14 cellular contexts compared by ENCODE assay signal in the genomic region with DNA sequence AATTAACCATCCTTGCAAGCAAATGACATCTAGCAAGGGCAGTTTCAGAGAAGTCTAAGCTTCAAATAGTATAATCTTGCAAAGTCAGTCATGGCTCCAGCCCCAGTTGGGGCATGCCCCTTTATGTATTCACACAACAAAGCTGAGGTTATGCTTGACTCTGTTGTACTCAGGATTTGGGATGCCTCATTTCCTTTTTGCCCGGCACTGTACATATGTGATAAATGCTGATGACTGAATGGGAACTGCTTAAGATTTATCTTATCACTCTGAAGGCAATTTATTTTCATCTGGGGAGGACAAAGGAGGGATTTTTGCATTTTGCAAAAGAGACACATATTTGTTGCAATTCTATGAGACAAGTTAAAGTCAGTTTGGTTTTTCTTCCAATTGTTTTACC.
DNase-seq lines count a peak whose midpoint lies in the region; ATAC-seq and TF ChIP-seq lines count a peak whose summit lies in the region.
"Had no signal": no experiment of that assay in that cellular context is flagged by ENCODE, and none has a peak within 500 bp of the region (broad histone marks: within the 10 kb centered on the region; RNA-seq: fewer than 3 reads in every experiment).

No MANE protein-coding gene starts in this region.

- DNase-seq in Daoy (ENCODE audit: low read depth): peak; percentile 51
- DNase-seq in NCI-H226: peak; percentile 63
- DNase-seq in cerebellar cortex (ENCODE audit: low spot score): peak; percentile 24
- no peak for DNase-seq in mesenchymal stem cell
- DNase-seq in NCI-H128 (lab: John Stamatoyannopoulos, UW; ENCODE audit: unreplicated experiment): no peak
- DNase-seq in effector CD8-positive, alpha-beta T cell (lab: John Stamatoyannopoulos, UW): no peak
- DNase-seq in body of pancreas: no peak
- DNase-seq: activated CD4-positive, alpha-beta T cell treated with anti-CD3 and anti-CD28 coated beads, Interleukin-2, amount 10 ng/mL, durations not matched to agents 7 days and 5 days; activated CD8-positive, alpha-beta memory T cell treated with anti-CD3 and anti-CD28 coated beads, Interleukin-2, amount 50 U/mL, for 4 hours; activated effector memory CD4-positive, alpha-beta T cell treated with anti-CD3 and anti-CD28 coated beads, Interleukin-2, amount 50 U/mL, for 16 hours; natural killer cell; NCI-H2081; stimulated activated CD4-positive, alpha-beta T cell treated with anti-CD3 and anti-CD28 coated beads, Interleukin-4, amount 100 ng/mL, for 24 hours had no signal

- no peak overlapping the region for H2AK5ac ChIP-seq in mesenchymal stem cell (ENCODE audit: low read length, severe bottlenecking)

- H3K9ac ChIP-seq in mesenchymal stem cell (ENCODE audit: low read length): peak overlapping the region; percentile 45

- H3K4me3 ChIP-seq in mesenchymal stem cell (ENCODE audit: insufficient read depth in 1 of 2, low read depth in 1 of 2, low read length in 2 of 2) (peak overlapping the region in 1 of 2 experiments; percentile 9), body of pancreas (no peak overlapping the region)

- no peak overlapping the region for H4K8ac ChIP-seq in mesenchymal stem cell (ENCODE audit: low read length)

- peak overlapping the region; percentile 84 for H3K27ac ChIP-seq in mesenchymal stem cell (ENCODE audit: low read length, poor library complexity, severe bottlenecking)
- no peak overlapping the region for H3K27ac ChIP-seq in body of pancreas

- peak overlapping the region; percentile 37 for H2BK5ac ChIP-seq in mesenchymal stem cell (ENCODE audit: low read depth, low read length, poor library complexity, severe bottlenecking)

- no peak for TF ChIP-seq POLR2A in body of pancreas (IDR thresholded peaks at IDR 0.05)

- H3K27me3 ChIP-seq in mesenchymal stem cell (ENCODE audit: control insufficient read depth in 1 of 2, insufficient read depth in 1 of 2, low read length in 2 of 2) (no peaks in the 10 kb centered on the region), body of pancreas (no peaks in the 10 kb centered on the region)

- intact Hi-C loops in body of pancreas (cut with DNase I): no loop called here

- H3K18ac ChIP-seq in mesenchymal stem cell (ENCODE audit: low read depth in 1 of 2, low read length in 2 of 2): no peak overlapping the region

- no peak overlapping the region for H2BK12ac ChIP-seq in mesenchymal stem cell (ENCODE audit: low read length in 2 of 2)

- no peak overlapping the region for H3K4ac ChIP-seq in mesenchymal stem cell (ENCODE audit: low read depth in 1 of 2, low read length in 2 of 2)

- TF ChIP-seq CTCF in body of pancreas (IDR thresholded peaks at IDR 0.05): no peak

- no peak overlapping the region for H2AFZ ChIP-seq in mesenchymal stem cell (ENCODE audit: low read depth, low read length)

- H3K36me3 ChIP-seq in mesenchymal stem cell (ENCODE audit: control insufficient read depth in 1 of 2, insufficient read depth in 2 of 2, low read depth in 1 of 2, low read length in 2 of 2) (no peaks in the 10 kb centered on the region), body of pancreas (replicated peaks in 1 of 2; ENCODE audit: insufficient read depth in 1 of 2, low read depth in 2 of 2) (no peaks in the 10 kb centered on the region)

- H3K4me2 ChIP-seq in mesenchymal stem cell (ENCODE audit: low read length, poor library complexity, severe bottlenecking): no peak overlapping the region

- H3K23ac ChIP-seq in mesenchymal stem cell (ENCODE audit: low read length in 2 of 2): no peak overlapping the region

- no peaks in the 10 kb centered on the region for H3K79me1 ChIP-seq in mesenchymal stem cell (replicated peaks; ENCODE audit: low read length, poor library complexity, severe bottlenecking)

- H3K9me3 ChIP-seq in mesenchymal stem cell (ENCODE audit: control insufficient read depth, low read length) (no peaks in the 10 kb centered on the region), body of pancreas (no peaks in the 10 kb centered on the region)

- no peak overlapping the region for H4K91ac ChIP-seq in mesenchymal stem cell (ENCODE audit: low read length)

- 0% methylated on average over 1 of the region's 1 CpG for WGBS in mesenchymal stem cell
- 13 to 17% methylated on average over 1 of the region's 1 CpG for WGBS in body of pancreas, 2 donors

- no peak overlapping the region for H2BK120ac ChIP-seq in mesenchymal stem cell (ENCODE audit: low read depth, low read length)

- H3K4me1 ChIP-seq in mesenchymal stem cell (ENCODE audit: control insufficient read depth, insufficient read depth, low read depth, low read length) (peaks cover 3% of the 10 kb centered on the region), body of pancreas (no peaks in the 10 kb centered on the region)

- H2BK15ac ChIP-seq in mesenchymal stem cell (ENCODE audit: low read depth, poor library complexity, severe bottlenecking): no peak overlapping the region

- no peak overlapping the region for H3K14ac ChIP-seq in mesenchymal stem cell (ENCODE audit: low read length in 2 of 2)

- no peak for ATAC-seq in HG03521 (IDR thresholded peaks at IDR 0.05; ENCODE audit: unreplicated experiment)
- no peak for ATAC-seq in body of pancreas
- ATAC-seq: natural killer cell had no signal

Comparison
In these comparisons a context has a peak if more than half of its experiments do, and no peak if none do; other contexts are left out.
1. DNase-seq: peak in Daoy (single experiment), NCI-H226 (single experiment) and cerebellar cortex (single experiment); none in mesenchymal stem cell (single experiment), NCI-H128 (single experiment), effector CD8-positive, alpha-beta T cell (single experiment) and body of pancreas (0 of 4).